Comparison of ENCODE assay signal across 8 cellular contexts in genomic region chr3:52278510-52279069, GRCh38. TPM values are rescaled to one million over a fixed set of nuclear protein-coding genes. Genes with fewer than 3 reads are reported as not detected.
DNase-seq lines count a peak whose midpoint lies in the region; ATAC-seq and TF ChIP-seq lines count a peak whose summit lies in the region.

Gene WDR82 (minus strand): TSS chr3:52278649. CDS start chr3:52278361, 288 bp downstream.

- peak in 3 of 4 donors; percentile 62 to 94 (median 87) for TF ChIP-seq POLR2A in upper lobe of left lung (IDR thresholded peaks at IDR 0.05)

- 0 to 1% methylated on average over 25 to 47 of the region's 58 CpGs for WGBS in upper lobe of left lung, 2 donors

- peak; percentile 51 for TF ChIP-seq CTCF in GM12875 (IDR thresholded peaks at IDR 0.05; ENCODE audit: borderline replicate concordance, insufficient read depth, low read depth, low read length)
- TF ChIP-seq CTCF in upper lobe of left lung (IDR thresholded peaks at IDR 0.05): peak; percentile 31 to 66 (median 41)

- H3K4me1 ChIP-seq in adipocyte (ENCODE audit: control insufficient read depth, insufficient read depth, low read length): peaks cover 67% of the 10 kb centered on the region
- H3K4me1 ChIP-seq in upper lobe of left lung: peaks cover 37 to 59% (median 48%) of the 10 kb centered on the region in 4 donors

- H3K27me3 ChIP-seq in adipocyte (replicated peaks; ENCODE audit: control insufficient read depth, insufficient read depth, low read length) (no peaks in the 10 kb centered on the region), upper lobe of left lung (no peaks in the 10 kb centered on the region)

- H3K27ac ChIP-seq in upper lobe of left lung: peak within 1 kb of the TSS; percentile 94 to 99 (median 98)

- peak within 1 kb of the TSS; percentile 93 for H3K4me3 ChIP-seq in GM12875 (ENCODE audit: low read depth, low read length)
- H3K4me3 ChIP-seq in adipocyte (ENCODE audit: low read length): peak within 1 kb of the TSS; percentile 98
- peak within 1 kb of the TSS; percentile 69 to 88 (median 82) for H3K4me3 ChIP-seq in upper lobe of left lung

- H3K36me3 ChIP-seq in adipocyte (ENCODE audit: control insufficient read depth, insufficient read depth, low read length, severe bottlenecking) (no peaks in the 10 kb centered on the region), upper lobe of left lung (peaks cover 0 to 18% (median 0%) of the 10 kb centered on the region in 4 donors)

- H3K9ac ChIP-seq in adipocyte (ENCODE audit: low read length): peak within 1 kb of the TSS; percentile 100

- H3K9me3 ChIP-seq in adipocyte (ENCODE audit: control insufficient read depth, low read length) (no peaks in the 10 kb centered on the region), upper lobe of left lung (no peaks in the 10 kb centered on the region)

- TF ChIP-seq EP300 in upper lobe of left lung (IDR thresholded peaks at IDR 0.05): peak in 1 of 4 donors; percentile 27

- intact Hi-C loops in cardiac septum (cut with DNase I): loop anchor here (2.0 kb wide), 1 partner anchor 44 kb away; no protein-coding TSS in a partner anchor
- intact Hi-C loops in posterior vena cava (cut with DNase I): loop anchor here in 1 of 2 donors (5.0 kb wide), 1 partner anchor 36 kb away; no protein-coding TSS in a partner anchor

- ATAC-seq in HG02763 (IDR thresholded peaks at IDR 0.05; ENCODE audit: unreplicated experiment) (peak; percentile 87), upper lobe of left lung (ENCODE audit: low FRiP score in 2 of 2) (peak; percentile 96 to 99)

- peak; percentile 84 to 90 (median 84) for DNase-seq in NCI-H1417 (lab: John Stamatoyannopoulos, UW)
- peak; percentile 97 for DNase-seq in T follicular helper cell (ENCODE audit: low read depth)
- peak; percentile 98 for DNase-seq in adipocyte (ENCODE audit: low read depth)
- peak; percentile 99 for DNase-seq in cardiac septum (ENCODE audit: low spot score)
- DNase-seq in posterior vena cava (ENCODE audit: low spot score): peak; percentile 99
- DNase-seq in upper lobe of left lung: peak; percentile 98 to 100

RNA-seq across cellular contexts. Expression of gene WDR82, which starts in this region (rescaled TPM):
- 69.7 TPM for total RNA-seq in cardiac septum
- 10 to 100 TPM; 58.4 to 72.6 TPM for total RNA-seq in posterior vena cava
- total RNA-seq in upper lobe of left lung: 10 to 100 TPM; 23.0 to 63.6 (median 46.8) TPM

Comparison
In these comparisons a context has a peak if more than half of its experiments do, and no peak if none do; other contexts are left out.
1. Peak in every context shown above with its lines: DNase-seq, ATAC-seq, H3K4me3 ChIP-seq and H3K27ac ChIP-seq.